In the genomic region with DNA sequence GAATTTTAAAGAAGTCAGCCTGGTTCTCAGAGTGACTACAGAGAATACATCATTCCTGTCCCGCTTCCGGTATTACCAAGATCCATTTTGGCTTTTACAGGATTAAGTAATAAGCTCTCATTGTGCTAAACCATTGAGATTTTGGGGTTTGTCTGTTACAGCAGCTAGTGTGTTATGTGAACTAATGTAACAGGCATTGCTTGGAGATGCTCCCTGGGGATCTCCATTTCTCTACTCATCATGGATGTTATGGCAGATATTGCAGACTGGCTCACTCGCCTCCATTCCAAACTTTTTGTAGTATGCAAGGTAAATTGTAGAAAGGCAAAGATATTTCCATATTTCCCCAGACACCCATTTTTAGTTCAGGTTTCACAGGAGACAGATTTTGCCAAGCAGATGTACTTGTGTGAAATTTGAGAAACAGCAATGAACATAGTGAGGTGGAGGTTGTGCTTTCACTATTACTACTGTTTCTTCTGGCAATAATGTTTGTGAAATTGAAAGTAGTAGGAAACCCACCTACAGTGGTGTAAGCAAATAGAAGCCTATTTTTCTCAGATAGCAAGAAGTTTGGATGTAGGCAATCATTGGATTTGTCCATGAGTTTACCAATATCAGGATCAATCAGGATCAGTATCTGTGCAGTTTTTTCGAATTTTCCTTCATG, we compare ENCODE assay signal across 17 cellular contexts.
DNase-seq lines count a peak whose midpoint lies in the region; ATAC-seq, FAIRE-seq and TF ChIP-seq lines count a peak whose summit lies in the region.
"Had no signal": no experiment of that assay in that cellular context is flagged by ENCODE, and none has a peak within 500 bp of the region (broad histone marks: within the 10 kb centered on the region; RNA-seq: fewer than 3 reads in every experiment).

No MANE protein-coding gene starts in this region.

- H3K27me3 Mint-ChIP-seq in stimulated activated memory B cell treated with anti-CD40 and anti-IgM and Interleukin-4, amounts not matched to agents 10 μg/mL and 1 μg/mL and 100 μg/mL, for 72 hours, result peaks cover 4% of the 10 kb centered on the region

- no peak for TF ChIP-seq EP300 in esophagus muscularis mucosa (IDR thresholded peaks at IDR 0.05)

- H3K27ac Mint-ChIP-seq in stimulated activated memory B cell treated with anti-CD40 and anti-IgM and Interleukin-4, amounts not matched to agents 10 μg/mL and 1 μg/mL and 100 μg/mL, for 72 hours, result no peak overlapping the region
- H3K27ac Mint-ChIP-seq: CD14-positive monocyte, HFFc6 had no signal

- no peak overlapping the region for H3K4me3 ChIP-seq in esophagus muscularis mucosa
- H3K4me3 ChIP-seq in prostate gland, result no peak overlapping the region
- H3K4me3 ChIP-seq: body of pancreas, skin epidermis had no signal

- peaks cover 12% of the 10 kb centered on the region for H3K9me3 Mint-ChIP-seq in stimulated activated memory B cell treated with anti-CD40 and anti-IgM and Interleukin-4, amounts not matched to agents 10 μg/mL and 1 μg/mL and 100 μg/mL, for 72 hours
- H3K9me3 Mint-ChIP-seq: HFFc6 had no signal

- no peaks in the 10 kb centered on the region for H3K36me3 ChIP-seq in esophagus muscularis mucosa
- no peaks in the 10 kb centered on the region for H3K36me3 ChIP-seq in prostate gland
- H3K36me3 ChIP-seq: neutrophil had no signal

- H3K27ac ChIP-seq in esophagus muscularis mucosa (replicated peaks in 1 of 4) (no peak overlapping the region), prostate gland (no peak overlapping the region)
- H3K27ac ChIP-seq: body of pancreas, neutrophil, skin epidermis had no signal

- H3K4me1 ChIP-seq in esophagus muscularis mucosa, result no peaks in the 10 kb centered on the region
- no peaks in the 10 kb centered on the region for H3K4me1 ChIP-seq in prostate gland (replicated peaks)
- H3K4me1 ChIP-seq: body of pancreas had no signal

- no peak overlapping the region for H3K4me3 Mint-ChIP-seq in stimulated activated memory B cell treated with anti-CD40 and anti-IgM and Interleukin-4, amounts not matched to agents 10 μg/mL and 1 μg/mL and 100 μg/mL, for 72 hours
- H3K4me3 Mint-ChIP-seq: CD14-positive monocyte, HFFc6 had no signal

- H3K27me3 ChIP-seq in esophagus muscularis mucosa (no peaks in the 10 kb centered on the region), prostate gland (replicated peaks; ENCODE audit: insufficient read depth) (no peaks in the 10 kb centered on the region)
- H3K27me3 ChIP-seq: body of pancreas, neutrophil had no signal

- no peaks in the 10 kb centered on the region for H3K4me1 Mint-ChIP-seq in stimulated activated memory B cell treated with anti-CD40 and anti-IgM and Interleukin-4, amounts not matched to agents 10 μg/mL and 1 μg/mL and 100 μg/mL, for 72 hours
- H3K4me1 Mint-ChIP-seq: CD14-positive monocyte had no signal

- TF ChIP-seq POLR2A in esophagus muscularis mucosa (IDR thresholded peaks at IDR 0.05; ENCODE audit: low read depth) (no peak), prostate gland (IDR thresholded peaks at IDR 0.05) (no peak)

- WGBS in esophagus muscularis mucosa, result 83% methylated on average over 4 of the region's 4 CpGs
- WGBS in prostate gland, result 65% methylated on average over 4 of the region's 4 CpGs

- intact Hi-C loops in esophagus muscularis mucosa (cut with DNase I) (no loop called here), prostate gland (cut with DNase I) (no loop called here)

- peaks cover 17% of the 10 kb centered on the region for H3K36me3 Mint-ChIP-seq in stimulated activated memory B cell treated with anti-CD40 and anti-IgM and Interleukin-4, amounts not matched to agents 10 μg/mL and 1 μg/mL and 100 μg/mL, for 72 hours
- H3K36me3 Mint-ChIP-seq: CD14-positive monocyte had no signal

- TF ChIP-seq CTCF in esophagus muscularis mucosa (IDR thresholded peaks at IDR 0.05), result no peak
- no peak for TF ChIP-seq CTCF in prostate gland (IDR thresholded peaks at IDR 0.05)

- ATAC-seq in GM18519 (IDR thresholded peaks at IDR 0.05; ENCODE audit: low FRiP score, unreplicated experiment) (peak; percentile 86), GM21360 (IDR thresholded peaks at IDR 0.05; ENCODE audit: unreplicated experiment) (peak; percentile 70), HG02938 (IDR thresholded peaks at IDR 0.05; ENCODE audit: unreplicated experiment) (peak; percentile 79)
- ATAC-seq in stimulated activated memory B cell treated with anti-CD40 and anti-IgM and Interleukin-4, amounts not matched to agents 10 μg/mL and 1 μg/mL and 100 μg/mL, for 72 hours, result no peak
- ATAC-seq: body of pancreas had no signal

- peak; percentile 29 for DNase-seq in esophagus muscularis mucosa (ENCODE audit: extremely low spot score)
- DNase-seq in HTR-8/SVneo (ENCODE audit: insufficient read length, low spot score), result no peak
- DNase-seq in prostate gland (ENCODE audit: low spot score), result no peak
- DNase-seq: activated naive CD4-positive, alpha-beta T cell treated with Interleukin-2 at 50 U/mL for 16 hours; body of pancreas; EL; HFFc6; mammary epithelial cell; NCI-H2081; Right ventricle myocardium superior had no signal

- H3K9me3 ChIP-seq in esophagus muscularis mucosa, result no peaks in the 10 kb centered on the region
- no peaks in the 10 kb centered on the region for H3K9me3 ChIP-seq in prostate gland
- H3K9me3 ChIP-seq: body of pancreas, neutrophil had no signal

- FAIRE-seq in HTR-8/SVneo (lab: Jason Lieb, UNC), result no peak
